Comparison of ENCODE assay signal across 17 cellular contexts in the genomic region with DNA sequence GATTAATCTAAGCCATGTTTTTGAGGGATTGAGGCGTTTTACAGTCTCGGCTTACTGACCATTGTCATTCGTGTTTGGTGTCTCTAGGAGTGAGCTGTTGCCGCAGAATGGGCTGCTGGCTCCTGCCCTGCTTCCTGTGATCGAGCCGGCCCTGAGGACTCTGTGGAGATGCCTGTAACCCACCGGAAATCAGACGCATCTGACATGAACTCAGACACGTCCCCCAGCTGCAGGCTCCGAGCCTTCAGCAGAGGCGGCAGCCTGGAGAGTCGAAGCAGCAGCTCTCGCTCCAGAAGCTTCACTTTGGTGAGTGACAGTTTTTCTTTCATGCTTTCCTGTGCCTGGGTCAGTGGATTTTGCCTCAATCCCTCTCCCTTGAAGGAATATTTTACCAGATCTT. TPM values are rescaled to one million over a fixed set of nuclear protein-coding genes. Genes with fewer than 3 reads are reported as not detected.
DNase-seq lines count a peak whose midpoint lies in the region; ATAC-seq, FAIRE-seq and TF ChIP-seq lines count a peak whose summit lies in the region.
"Had no signal": no experiment of that assay in that cellular context is flagged by ENCODE, and none has a peak within 500 bp of the region (broad histone marks: within the 10 kb centered on the region; RNA-seq: fewer than 3 reads in every experiment).

No MANE protein-coding gene starts in this region.

- no peak overlapping the region for H3K27ac ChIP-seq in K562 (ENCODE audit: extremely low read depth, low read depth, low read length)
- no peak overlapping the region for H3K27ac ChIP-seq in upper lobe of right lung

- H3K36me3 ChIP-seq in K562 (ENCODE audit: control insufficient read depth, insufficient read depth, low read length) (peaks cover 66% of the 10 kb centered on the region), upper lobe of right lung (peaks cover 22% of the 10 kb centered on the region)

- POLR2A ChIA-PET in K562 (lab: Yijun Ruan, JAX), result interaction anchor here (0.6 to 0.7 kb wide), 2 partner anchors 14 to 47 kb away, joined by 3 read pairs; no protein-coding TSS in a partner anchor

- H3K9me1 ChIP-seq in K562 (ENCODE audit: control insufficient read depth, insufficient read depth, low read length), result no peaks in the 10 kb centered on the region

- H3K4me3 Mint-ChIP-seq in CD14-positive monocyte, result no peak overlapping the region
- H3K4me3 Mint-ChIP-seq: CD4-positive, CD25-positive, alpha-beta regulatory T cell; CD8-positive, alpha-beta memory T cell; GM23338; H9 had no signal

- TF ChIP-seq POLR2A in K562 (conservative IDR thresholded peaks at IDR 0.05), result no peak

- intact Hi-C loops in K562 (cut with micrococcal nuclease), result no loop called here
- intact Hi-C loops in upper lobe of right lung (cut with DNase I), result no loop called here
- intact Hi-C loops in CD14-positive monocyte (cut with micrococcal nuclease), result no loop called here

- H3K4me2 ChIP-seq in K562 (ENCODE audit: insufficient read depth, low read length), result no peak overlapping the region
- H3K4me2 ChIP-seq: GM23338 had no signal

- no peak overlapping the region for H2AFZ ChIP-seq in K562 (ENCODE audit: low read depth, low read length)
- H2AFZ ChIP-seq: GM23338 had no signal

- H3K27me3 ChIP-seq in K562 (ENCODE audit: control insufficient read depth in 2 of 2, insufficient read depth in 2 of 2, low read length in 2 of 2) (no peaks in the 10 kb centered on the region), upper lobe of right lung (no peaks in the 10 kb centered on the region)

- in situ Hi-C loops in K562 (cut with MboI), result no loop called here

- no peaks in the 10 kb centered on the region for H3K9me3 ChIP-seq in K562 (replicated peaks; ENCODE audit: control insufficient read depth, insufficient read depth, low read depth, low read length)
- H3K9me3 ChIP-seq in upper lobe of right lung, result no peaks in the 10 kb centered on the region

- H3K27me3 Mint-ChIP-seq in CD14-positive monocyte (ENCODE audit: low read depth in 3 of 3), result peaks cover 0 to 6% (median 0%) of the 10 kb centered on the region in 3 donors

- FAIRE-seq in K562 (lab: Jason Lieb, UNC), result no peak
- FAIRE-seq: G401.6, GM12892 had no signal

- no peak for ATAC-seq in K562
- no peak for ATAC-seq in upper lobe of right lung
- ATAC-seq in GM18498 (IDR thresholded peaks at IDR 0.05; ENCODE audit: unreplicated experiment), result no peak
- ATAC-seq in GM18520 (IDR thresholded peaks at IDR 0.05; ENCODE audit: unreplicated experiment), result no peak
- ATAC-seq: GM23338, HCT116 had no signal

- peak; percentile 71 for DNase-seq in Jurkat, Clone E6-1 (ENCODE audit: low read depth, low spot score)
- DNase-seq in K562 (ENCODE audit: extremely low read depth in 1 of 4, low spot score in 3 of 4) (no peak), upper lobe of right lung (peak; percentile 44), CD14-positive monocyte (ENCODE audit: low spot score) (no peak)
- DNase-seq: C1 segment of cervical spinal cord; Calu3; CD4-positive, CD25-positive, alpha-beta regulatory T cell; CD8-positive, alpha-beta memory T cell; DMS53; DMS79 treated with DMSO at 0.1 percent for 48 hours; H9 had no signal

- TF ChIP-seq RAD21 in K562 (CRISPR knock-in tag; conservative IDR thresholded peaks at IDR 0.05 in 1 of 2, IDR thresholded peaks at IDR 0.05 in 1 of 2), result no peak

- TF ChIP-seq EP300 in K562 (IDR thresholded peaks at IDR 0.05; ENCODE audit: low read length), result no peak

- peaks cover 16 to 35% of the 10 kb centered on the region in 2 donors for H3K36me3 Mint-ChIP-seq in CD14-positive monocyte
- H3K36me3 Mint-ChIP-seq: CD4-positive, CD25-positive, alpha-beta regulatory T cell had no signal

- H3K27ac Mint-ChIP-seq in CD14-positive monocyte, result no peak overlapping the region
- H3K27ac Mint-ChIP-seq: CD4-positive, CD25-positive, alpha-beta regulatory T cell; GM23338 had no signal

- H3K9ac ChIP-seq in K562 (ENCODE audit: insufficient read depth in 1 of 2, low read depth in 2 of 2, low read length in 2 of 2), result no peak overlapping the region

- BruUV-seq in K562 (replicated peaks; lab: Mats Ljungman, UMichigan), result no TSS peak

- 87% methylated on average over 13 of the region's 13 CpGs for WGBS in K562 (ENCODE audit: insufficient coverage, low coverage, missing lambda C conversion rate)

- H3K9me3 Mint-ChIP-seq in CD14-positive monocyte, result no peaks in the 10 kb centered on the region
- H3K9me3 Mint-ChIP-seq: CD8-positive, alpha-beta memory T cell; GM23338; H9 had no signal

- H3K4me1 ChIP-seq in K562 (replicated peaks in 1 of 2; ENCODE audit: control insufficient read depth in 2 of 2, insufficient read depth in 2 of 2, low read length in 2 of 2) (no peaks in the 10 kb centered on the region), upper lobe of right lung (no peaks in the 10 kb centered on the region)

- CTCF ChIA-PET in K562 (lab: Yijun Ruan, JAX; ENCODE audit: low intra/inter-chr PET ratio), result no interaction called here

- no peaks in the 10 kb centered on the region; the same call in 1 of the 2 replicates for H4K20me1 ChIP-seq in K562 (replicated peaks; ENCODE audit: control insufficient read depth, insufficient read depth, low read length)

- TF ChIP-seq CTCF in K562 (IDR thresholded peaks at IDR 0.05 in 2 of 3, conservative IDR thresholded peaks at IDR 0.05 in 1 of 3; ENCODE audit: insufficient read depth in 2 of 3, low read depth in 1 of 3, low read length in 3 of 3), result no peak
- TF ChIP-seq CTCF in upper lobe of right lung (IDR thresholded peaks at IDR 0.05), result no peak
- TF ChIP-seq CTCF in CD14-positive monocyte (IDR thresholded peaks at IDR 0.05), result no peak

- H3K4me1 Mint-ChIP-seq in CD14-positive monocyte, result peaks cover 29% of the 10 kb centered on the region
- H3K4me1 Mint-ChIP-seq: CD4-positive, CD25-positive, alpha-beta regulatory T cell; CD8-positive, alpha-beta memory T cell; GM23338 had no signal

- H3K4me3 ChIP-seq in Jurkat, Clone E6-1 (ENCODE audit: low read length), result no peak overlapping the region
- H3K4me3 ChIP-seq in K562, result no peak overlapping the region
- H3K4me3 ChIP-seq in upper lobe of right lung, result no peak overlapping the region
- H3K4me3 ChIP-seq: GM23338 had no signal

- no peaks in the 10 kb centered on the region; the same call in 2 of the 3 replicates for H3K79me2 ChIP-seq in K562 (ENCODE audit: control insufficient read depth, insufficient read depth, low read length)

TF ChIP-seq in K562, 482 proteins besides CTCF, POLR2A, EP300 and RAD21:
- TF ChIP-seq NFIX (CRISPR knock-in tag; IDR thresholded peaks at IDR 0.05; ENCODE audit: low read depth), result no peak
- peak; percentile 30 for TF ChIP-seq RBM22 (IDR thresholded peaks at IDR 0.05; ENCODE audit: low read depth, low read length, poor library complexity, severe bottlenecking)
- no peak for TF ChIP-seq ZNF436 (CRISPR knock-in tag; IDR thresholded peaks at IDR 0.05)
- no peak for TF ChIP-seq PHF8 (IDR thresholded peaks at IDR 0.05; ENCODE audit: borderline replicate concordance, low read length)
- no peak for TF ChIP-seq EP400 (IDR thresholded peaks at IDR 0.05)
- no peak for TF ChIP-seq KAT2B (IDR thresholded peaks at IDR 0.05; ENCODE audit: low read depth, low read length)
TF ChIP-seq in K562: peak in this region for 1.

RNA-seq across cellular contexts. Expression of gene PROSER2, which starts 28.8 kb away (rescaled TPM):
- polyA plus RNA-seq in Jurkat, Clone E6-1 (2012; ENCODE audit: insufficient read depth, insufficient read length), result 4.5 TPM
- total RNA-seq in K562 (2011; cell fraction: chromatin; rRNA removed; ENCODE audit: low replicate concordance), result 2.9 and 5.1 TPM in 2 replicates
- total RNA-seq in K562 (2011; cell fraction: nucleolus; rRNA removed), result 4.3 and 5.7 TPM in 2 replicates
- 3.2 and 4.5 TPM in 2 replicates for total RNA-seq in K562 (2011; cell fraction: nucleoplasm; rRNA removed)
- total RNA-seq in K562 (2014; rRNA removed) (14.8 and 18.2 TPM in 2 replicates), K562 (2014; rRNA removed; fragmentation: Illumina TruSeq; extraction: Trizol) (2.2 and 2.3 TPM in 2 replicates), K562 (2015; rRNA removed; fragmentation: Illumina TruSeq; extraction: Trizol) (1.4 and 1.7 TPM in 2 replicates), K562 (2021) (14.3 and 14.5 TPM in 2 replicates), upper lobe of right lung (33.3 TPM)
- polyA plus RNA-seq in K562 (2011; rRNA removed) (3.7 and 6.7 TPM in 2 replicates), K562 (2014; fragmentation: Illumina TruSeq; extraction: Trizol) (2.9 and 4.9 TPM in 2 replicates), K562 (2014; fragmentation: Nextera tagmentation; extraction: Ambion mirVana) (1 to 10 TPM in 1 of 2 experiments, under 1 TPM in 1; 0.62 to 1.3 TPM), K562 (2014; rRNA removed) (5.1 and 8.1 TPM in 2 replicates), CD14-positive monocyte (1 to 10 TPM; 2.0 to 2.2 TPM)
- 2.2 and 8.3 TPM in 2 replicates for polyA plus RNA-seq in K562 (2011; cell fraction: cytosol; rRNA removed)
- 4.4 and 6.0 TPM in 2 replicates for polyA plus RNA-seq in K562 (2011; cell fraction: nucleus; rRNA removed)
- polyA plus RNA-seq in K562 (2012), result 3.5 and 5.6 TPM in 2 replicates
- polyA minus RNA-seq in K562 (2011; rRNA and poly(A)+ RNA removed), result 3.2 TPM in 2 replicates
- 2.2 and 4.3 TPM in 2 replicates for polyA minus RNA-seq in K562 (2011; cell fraction: cytosol; rRNA and poly(A)+ RNA removed)
- 3.2 and 4.1 TPM in 2 replicates for polyA minus RNA-seq in K562 (2011; cell fraction: nucleus; rRNA and poly(A)+ RNA removed)

Comparison
In these comparisons a context has a peak if more than half of its experiments do, and no peak if none do; other contexts are left out.
1. DNase-seq: peak in Jurkat, Clone E6-1 (single experiment) and upper lobe of right lung (single experiment); none in K562 (0 of 4) and CD14-positive monocyte (single experiment).